Comparison of ENCODE assay signal across 24 cellular contexts in genomic region chr12:128761305-128761880, GRCh38.
A peak's percentile ranks its signal among the peaks of the same experiment; 100 is the strongest.
DNase-seq lines count a peak whose midpoint lies in the region; ATAC-seq and TF ChIP-seq lines count a peak whose summit lies in the region.
"Had no signal": no experiment of that assay in that cellular context is flagged by ENCODE, and none has a peak within 500 bp of the region (broad histone marks: within the 10 kb centered on the region; RNA-seq: fewer than 3 reads in every experiment).

No MANE protein-coding gene starts in this region.

- peaks cover 4% of the 10 kb centered on the region for H3K36me3 Mint-ChIP-seq in MCF 10A (ENCODE audit: insufficient read depth, unreplicated experiment)
- H3K36me3 Mint-ChIP-seq: CD8-positive, alpha-beta T cell had no signal

- no peak overlapping the region for H3K4me3 ChIP-seq in mammary epithelial cell (replicated peaks in 1 of 3; ENCODE audit: insufficient read depth in 1 of 3, low read depth in 2 of 3, low read length in 3 of 3)
- H3K4me3 ChIP-seq in GM23248: no peak overlapping the region
- H3K4me3 ChIP-seq: SJSA1 had no signal

- CTCF ChIA-PET in MCF 10A (lab: Yijun Ruan, JAX) (interaction anchor here (0.9 kb wide), 1 partner anchor 22 kb away, joined by 5 read pairs; no protein-coding TSS in a partner anchor), mammary epithelial cell (lab: Charles Lee; ENCODE audit: low non-redundant PET) (no interaction called here)

- no peak for TF ChIP-seq CTCF in MCF 10A (IDR thresholded peaks at IDR 0.05; ENCODE audit: unreplicated experiment)
- no peak for TF ChIP-seq CTCF in mammary epithelial cell (conservative IDR thresholded peaks at IDR 0.05 in 1 of 2, IDR thresholded peaks at IDR 0.05 in 1 of 2; ENCODE audit: extremely low read depth in 1 of 2, insufficient read depth in 1 of 2, low read depth in 1 of 2, low read length in 2 of 2)

- H3K79me2 ChIP-seq in mammary epithelial cell (ENCODE audit: insufficient read depth, low read length) (no peaks in the 10 kb centered on the region), GM23248 (ENCODE audit: insufficient read depth) (no peaks in the 10 kb centered on the region)

- 8% methylated on average over 3 of the region's 4 CpGs for WGBS in mammary epithelial cell (ENCODE audit: low coverage, missing lambda C conversion rate)
- WGBS in GM23248 (ENCODE audit: low coverage in 1 of 2, low lambda C conversion rate in 2 of 2, missing lambda C conversion rate in 2 of 2), 2 experiments: 10 to 16% methylated on average over 4 of the region's 4 CpGs

- no peak for ATAC-seq in GM21529 (IDR thresholded peaks at IDR 0.05; ENCODE audit: unreplicated experiment)
- ATAC-seq: CD8-positive, alpha-beta T cell; Right ventricle myocardium inferior had no signal

- H3K4me3 Mint-ChIP-seq in MCF 10A (ENCODE audit: unreplicated experiment): no peak overlapping the region
- H3K4me3 Mint-ChIP-seq: CD8-positive, alpha-beta T cell had no signal

- intact Hi-C loops in MCF 10A (cut with micrococcal nuclease) (no loop called here), mammary epithelial cell (cut with micrococcal nuclease) (no loop called here)

- no peak overlapping the region for H3K4me2 ChIP-seq in mammary epithelial cell (ENCODE audit: insufficient read depth, low read depth, low read length)
- no peak overlapping the region for H3K4me2 ChIP-seq in GM23248 (ENCODE audit: unreplicated experiment)

- POLR2A ChIA-PET in MCF 10A (lab: Yijun Ruan, JAX): no interaction called here

- H3F3A ChIP-seq in GM23248 (ENCODE audit: insufficient read depth): no peaks in the 10 kb centered on the region

- H3K36me3 ChIP-seq in mammary epithelial cell (ENCODE audit: insufficient read depth, low read length): no peaks in the 10 kb centered on the region
- H3K36me3 ChIP-seq in GM23248 (ENCODE audit: low read depth): no peaks in the 10 kb centered on the region
- H3K36me3 ChIP-seq: SJSA1 had no signal

- H3K27ac ChIP-seq in mammary epithelial cell (ENCODE audit: insufficient read depth, low read depth, low read length) (no peak overlapping the region), GM23248 (no peak overlapping the region)
- H3K27ac ChIP-seq: SJSA1 had no signal

- no peaks in the 10 kb centered on the region for H3K27me3 Mint-ChIP-seq in MCF 10A (ENCODE audit: insufficient read depth, unreplicated experiment)

- no peaks in the 10 kb centered on the region for H3K27me3 ChIP-seq in mammary epithelial cell (ENCODE audit: insufficient read depth, low read length)
- H3K27me3 ChIP-seq in GM23248 (replicated peaks; ENCODE audit: insufficient read depth): no peaks in the 10 kb centered on the region
- H3K27me3 ChIP-seq: SJSA1 had no signal

- dilution Hi-C loops in mammary epithelial cell (cut with HindIII; ENCODE audit: low sequenced_read_pairs): no loop called here

- H3K9me2 ChIP-seq in GM23248 (ENCODE audit: insufficient read depth): no peaks in the 10 kb centered on the region

- H3K9ac ChIP-seq in mammary epithelial cell (ENCODE audit: insufficient read depth, low read length): no peak overlapping the region
- H3K9ac ChIP-seq in GM23248: no peak overlapping the region

- H3K9me3 ChIP-seq in mammary epithelial cell (replicated peaks; ENCODE audit: insufficient read depth, low read length) (peaks cover 17% of the 10 kb centered on the region), GM23248 (ENCODE audit: low read depth) (no peaks in the 10 kb centered on the region)
- H3K9me3 ChIP-seq: SJSA1 had no signal

- no peak overlapping the region for H3K27ac Mint-ChIP-seq in MCF 10A (ENCODE audit: low read depth, unreplicated experiment)
- H3K27ac Mint-ChIP-seq: CD8-positive, alpha-beta T cell had no signal

- DNase-seq in MCF 10A (ENCODE audit: unreplicated experiment): peak; percentile 8
- no peak for DNase-seq in mammary epithelial cell
- DNase-seq in kidney glomerular epithelial cell (lab: John Stamatoyannopoulos, UW): peak; percentile 69
- peak; percentile 39 for DNase-seq in renal cortical epithelial cell (ENCODE audit: low read depth)
- no peak for DNase-seq in T-helper 1 cell
- DNase-seq in DMS79 (lab: John Stamatoyannopoulos, UW): no peak
- no peak for DNase-seq in GM23248
- DNase-seq: 8988T; AML-193; C1 segment of cervical spinal cord; Calu3; CD8-positive, alpha-beta T cell; DMS153; GDM1; IMR-90; MV-4-11; NCI-H1105 treated with DMSO at 0.1 percent for 48 hours; NCI-H2029 treated with DMSO at 0.1 percent for 48 hours; NCI-H345; NCI-H524 treated with DMSO at 0.1 percent for 48 hours; OCI-M1 had no signal

- in situ Hi-C loops in mammary epithelial cell (cut with MboI; ENCODE audit: low sequenced_read_pairs in 2 of 2): no loop called here
- in situ Hi-C loops in GM23248 (cut with MboI): no loop called here

- H3K9me3 Mint-ChIP-seq in MCF 10A (ENCODE audit: unreplicated experiment): peaks cover 15% of the 10 kb centered on the region
- H3K9me3 Mint-ChIP-seq: CD8-positive, alpha-beta T cell had no signal

- no peaks in the 10 kb centered on the region for H4K20me1 ChIP-seq in mammary epithelial cell (ENCODE audit: insufficient read depth, low read length)
- no peaks in the 10 kb centered on the region for H4K20me1 ChIP-seq in GM23248 (ENCODE audit: insufficient read depth)

- H2AFZ ChIP-seq in mammary epithelial cell (ENCODE audit: low read depth, low read length) (no peak overlapping the region), GM23248 (no peak overlapping the region)

- no peaks in the 10 kb centered on the region for H3K4me1 ChIP-seq in mammary epithelial cell (ENCODE audit: insufficient read depth, low read length)
- no peaks in the 10 kb centered on the region for H3K4me1 ChIP-seq in GM23248 (ENCODE audit: insufficient read depth)
- H3K4me1 ChIP-seq: SJSA1 had no signal

- no peaks in the 10 kb centered on the region for H3K4me1 Mint-ChIP-seq in MCF 10A (ENCODE audit: insufficient read depth, unreplicated experiment)

- BruUV-seq in MCF 10A (replicated peaks; lab: Mats Ljungman, UMichigan) (no TSS peak), mammary epithelial cell (replicated peaks; lab: Mats Ljungman, UMichigan) (no TSS peak)

Comparison
In these comparisons a context has a peak if more than half of its experiments do, and no peak if none do; other contexts are left out.
1. DNase-seq: peak in MCF 10A (single experiment), kidney glomerular epithelial cell (single experiment) and renal cortical epithelial cell (single experiment); none in mammary epithelial cell (single experiment), T-helper 1 cell (0 of 5), DMS79 (single experiment) and GM23248 (single experiment).